ENCODE assay signal across 8 cellular contexts in genomic region chr18:7571626-7572025, GRCh38.
"Had no signal": no experiment of that assay in that cellular context is flagged by ENCODE, and none has a peak within 500 bp of the region (broad histone marks: within the 10 kb centered on the region; RNA-seq: fewer than 3 reads in every experiment).

No MANE protein-coding gene starts in this region.

- DNase-seq: GM23248, GOT3, H7, KBM-7 had no signal

- FAIRE-seq: HTR-8/SVneo had no signal

- H2AFZ ChIP-seq: GM23248 had no signal

- H3K36me3 Mint-ChIP-seq: IgD-negative memory B cell had no signal

- H3K27ac ChIP-seq: GM23248 had no signal

- H3K27ac Mint-ChIP-seq: IgD-negative memory B cell had no signal

- H3K4me3 ChIP-seq: HAP-1 had no signal

- H3K4me3 Mint-ChIP-seq: IgD-negative memory B cell had no signal

- ATAC-seq: HCT116 had no signal

- H3K4me1 ChIP-seq: HAP-1 had no signal

- H3K9me3 ChIP-seq: HAP-1 had no signal

- H3K36me3 ChIP-seq: HAP-1 had no signal
